In genomic region chr17:36703860-36704266, GRCh38 we compare ENCODE assay signal across 8 cellular contexts.
DNase-seq lines count a peak whose midpoint lies in the region; ATAC-seq and TF ChIP-seq lines count a peak whose summit lies in the region.

No MANE protein-coding gene starts in this region.

- H3K36me3 ChIP-seq in Caco-2 (ENCODE audit: control insufficient read depth, insufficient read depth, low read length) (no peaks in the 10 kb centered on the region), skeletal muscle satellite cell (ENCODE audit: insufficient read depth, low read length) (no peaks in the 10 kb centered on the region), gastrocnemius medialis (no peaks in the 10 kb centered on the region)

- H3K9ac ChIP-seq in skeletal muscle satellite cell (ENCODE audit: low read depth, low read length): no peak overlapping the region

- H3K4me3 ChIP-seq in Caco-2 (ENCODE audit: low read depth, low read length) (no peak overlapping the region), skeletal muscle satellite cell (ENCODE audit: low read length) (no peak overlapping the region), gastrocnemius medialis (no peak overlapping the region)

- H3K4me1 Mint-ChIP-seq in Caco-2 (ENCODE audit: low read depth, unreplicated experiment): no peaks in the 10 kb centered on the region

- CTCF ChIA-PET in Caco-2 (lab: Charles Lee): no interaction called here

- ATAC-seq in HG02588 (IDR thresholded peaks at IDR 0.05; ENCODE audit: unreplicated experiment): no peak
- ATAC-seq in gastrocnemius medialis: no peak

- no peaks in the 10 kb centered on the region for H3K36me3 Mint-ChIP-seq in Caco-2 (ENCODE audit: insufficient read depth, unreplicated experiment)

- no peak for TF ChIP-seq POLR2A in gastrocnemius medialis (IDR thresholded peaks at IDR 0.05)

- H3K27ac ChIP-seq in gastrocnemius medialis: no peak overlapping the region

- no peak overlapping the region for H3K4me3 Mint-ChIP-seq in Caco-2 (ENCODE audit: unreplicated experiment)

- H3K9me3 ChIP-seq in Caco-2 (no peaks in the 10 kb centered on the region), skeletal muscle satellite cell (replicated peaks; ENCODE audit: low read length) (no peaks in the 10 kb centered on the region), gastrocnemius medialis (no peaks in the 10 kb centered on the region)

- peaks cover 19% of the 10 kb centered on the region for H3K27me3 Mint-ChIP-seq in Caco-2 (ENCODE audit: insufficient read depth, unreplicated experiment)

- DNase-seq in Caco-2: peak; percentile 56 to 85
- DNase-seq in M059J (ENCODE audit: low read depth): peak; percentile 28
- DNase-seq in activated T-cell treated with anti-CD3 and anti-CD28 coated beads, Interleukin-2, amount 50 U/mL, for 1 hour: peak; percentile 58
- peak; percentile 29 for DNase-seq in glomerular visceral epithelial cell (ENCODE audit: extremely low spot score)
- DNase-seq in H4 (ENCODE audit: low spot score): no peak
- DNase-seq in gastrocnemius medialis: no peak

- in situ Hi-C loops in gastrocnemius medialis (cut with MboI; ENCODE audit: low sequenced_read_pairs in 4 of 4): no loop called here

- H3K9me3 Mint-ChIP-seq in Caco-2 (ENCODE audit: unreplicated experiment): no peaks in the 10 kb centered on the region

- TF ChIP-seq CTCF in Caco-2 (IDR thresholded peaks at IDR 0.05; ENCODE audit: insufficient read depth in 1 of 2, low read depth in 1 of 2, low read length in 1 of 2, severe bottlenecking in 1 of 2, unreplicated experiment in 1 of 2): no peak
- no peak for TF ChIP-seq CTCF in gastrocnemius medialis (IDR thresholded peaks at IDR 0.05 in 4 of 5, conservative IDR thresholded peaks at IDR 0.05 in 1 of 5)

- no peak overlapping the region for H3K27ac Mint-ChIP-seq in Caco-2 (ENCODE audit: unreplicated experiment)

- intact Hi-C loops in Caco-2 (cut with micrococcal nuclease; ENCODE audit: unreplicated experiment) (no loop called here), gastrocnemius medialis (cut with DNase I; ENCODE audit: low total_unique reads) (loop anchor here (10.0 kb wide), 1 partner anchor 99 kb away; the partner anchor contains the start of gene MRM1)

- H3K4me1 ChIP-seq in Caco-2 (no peaks in the 10 kb centered on the region), skeletal muscle satellite cell (ENCODE audit: control insufficient read depth, insufficient read depth, low read length) (no peaks in the 10 kb centered on the region), gastrocnemius medialis (no peaks in the 10 kb centered on the region)

- no TSS peak for BruUV-seq in Caco-2 (replicated peaks; lab: Mats Ljungman, UMichigan)

- H3K27me3 ChIP-seq in Caco-2 (replicated peaks; ENCODE audit: control insufficient read depth, insufficient read depth, low read length) (no peaks in the 10 kb centered on the region; the same call in 1 of the 2 replicates), skeletal muscle satellite cell (ENCODE audit: control insufficient read depth, insufficient read depth, low read length) (peaks cover 24% of the 10 kb centered on the region), gastrocnemius medialis (peaks cover 12 to 39% (median 18%) of the 10 kb centered on the region in 3 donors)

- H3K4me2 ChIP-seq in skeletal muscle satellite cell (ENCODE audit: low read length): peak overlapping the region; percentile 60

- POLR2A ChIA-PET in Caco-2 (lab: Charles Lee): no interaction called here

Comparison
In these comparisons a context has a peak if more than half of its experiments do, and no peak if none do; other contexts are left out.
1. DNase-seq: peak in Caco-2 (2 of 2), M059J (single experiment), activated T-cell treated with anti-CD3 and anti-CD28 coated beads, Interleukin-2, amount 50 U/mL, for 1 hour (single experiment) and glomerular visceral epithelial cell (single experiment); none in H4 (single experiment) and gastrocnemius medialis (0 of 2).